Comparison of ENCODE assay signal across 1 cellular context in genomic region chr9:99828417-99829176, GRCh38.
TF ChIP-seq lines count a peak whose summit lies in the region.

No MANE protein-coding gene starts in this region.

TF ChIP-seq in WTC11, 78 proteins besides CTCF, POLR2A, EP300 and RAD21 (continued from another document and continues in another):
- TF ChIP-seq USF2 (CRISPR knock-in tag; IDR thresholded peaks at IDR 0.05) (peak; percentile 69), FOXP1 (CRISPR knock-in tag; IDR thresholded peaks at IDR 0.05; ENCODE audit: borderline replicate concordance) (peak; percentile 100), FOXP4 (CRISPR knock-in tag; IDR thresholded peaks at IDR 0.05) (peak; percentile 98), HMGXB4 (CRISPR knock-in tag; IDR thresholded peaks at IDR 0.05) (peak; percentile 93), USF1 (CRISPR knock-in tag; IDR thresholded peaks at IDR 0.05) (peak; percentile 82), PREB (CRISPR knock-in tag; IDR thresholded peaks at IDR 0.05; ENCODE audit: borderline replicate concordance) (no peak; the same call in 1 of the 2 replicates), ZNF512 (CRISPR knock-in tag; IDR thresholded peaks at IDR 0.05; ENCODE audit: borderline replicate concordance) (no peak), ZNF263 (CRISPR knock-in tag; IDR thresholded peaks at IDR 0.05; ENCODE audit: low read depth) (peak; percentile 60; the same call in 1 of the 2 replicates), SOX15 (CRISPR knock-in tag; IDR thresholded peaks at IDR 0.05) (no peak), SMAD4 (CRISPR knock-in tag; IDR thresholded peaks at IDR 0.05) (peak; percentile 83), ZNF425 (CRISPR knock-in tag; conservative IDR thresholded peaks at IDR 0.05) (no peak), NFE2L1 (CRISPR knock-in tag; IDR thresholded peaks at IDR 0.05) (peak; percentile 95; the same call in 1 of the 2 replicates), RELA (CRISPR knock-in tag; IDR thresholded peaks at IDR 0.05; ENCODE audit: borderline replicate concordance) (peak; percentile 96), FOXJ3 (CRISPR knock-in tag; IDR thresholded peaks at IDR 0.05; ENCODE audit: borderline replicate concordance) (no peak), ZNF232 (CRISPR knock-in tag; IDR thresholded peaks at IDR 0.05) (peak; percentile 98), MYBL2 (CRISPR knock-in tag; IDR thresholded peaks at IDR 0.05) (peak; percentile 95; the same call in 1 of the 2 replicates), GRHL2 (CRISPR knock-in tag; IDR thresholded peaks at IDR 0.05; ENCODE audit: insufficient replicate concordance, severe bottlenecking) (no peak), ZNF317 (CRISPR knock-in tag; IDR thresholded peaks at IDR 0.05; ENCODE audit: borderline replicate concordance, low read depth) (peak; percentile 72; the same call in 1 of the 2 replicates), ZSCAN18 (CRISPR knock-in tag; IDR thresholded peaks at IDR 0.05) (no peak), JUN (CRISPR knock-in tag; IDR thresholded peaks at IDR 0.05) (peak; percentile 96), ARID4B (CRISPR knock-in tag; IDR thresholded peaks at IDR 0.05; ENCODE audit: borderline replicate concordance) (peak; percentile 99), AR (CRISPR knock-in tag; IDR thresholded peaks at IDR 0.05) (no peak), ATF3 (CRISPR knock-in tag; conservative IDR thresholded peaks at IDR 0.05) (peak; percentile 65; the same call in 1 of the 2 replicates), CREB1 (CRISPR knock-in tag; IDR thresholded peaks at IDR 0.05) (peak; percentile 97), CREM (CRISPR knock-in tag; IDR thresholded peaks at IDR 0.05) (peak; percentile 87), NFATC4 (CRISPR knock-in tag; IDR thresholded peaks at IDR 0.05) (no peak), MXD4 (CRISPR knock-in tag; IDR thresholded peaks at IDR 0.05; ENCODE audit: borderline replicate concordance) (no peak), PRRX2 (CRISPR knock-in tag; IDR thresholded peaks at IDR 0.05) (no peak), ERG (CRISPR knock-in tag; IDR thresholded peaks at IDR 0.05) (no peak)
